1 cellular context compared by ENCODE assay signal in the genomic region with DNA sequence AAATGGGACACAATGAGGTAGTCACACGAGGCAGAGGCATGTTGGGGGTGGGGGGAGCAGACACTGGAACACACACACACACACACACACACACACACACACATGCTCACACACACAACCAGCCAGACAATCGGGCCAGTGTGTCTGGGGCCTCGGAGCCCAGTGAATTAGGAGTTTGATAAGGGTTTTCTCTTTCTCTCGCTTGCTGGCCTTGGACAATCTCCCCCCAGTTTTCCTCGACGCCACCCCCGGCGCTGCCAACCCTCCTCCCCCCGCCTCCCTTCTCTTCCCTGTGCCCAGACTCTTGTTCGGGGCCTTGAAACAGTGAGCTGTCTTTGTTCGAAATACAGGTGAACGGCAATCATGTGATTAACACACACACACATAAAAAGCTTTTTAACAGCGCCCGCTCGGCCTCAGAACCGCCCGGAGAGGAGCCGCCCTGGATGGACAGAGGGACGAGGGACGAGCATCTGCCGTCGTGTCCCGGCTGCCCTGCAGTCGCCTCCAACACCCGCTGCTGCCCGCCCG.
TF ChIP-seq lines count a peak whose summit lies in the region.

No MANE protein-coding gene starts in this region.

TF ChIP-seq in IMR-90, 13 proteins besides CTCF, POLR2A, EP300 and RAD21:
- TF ChIP-seq, protein P1, sequence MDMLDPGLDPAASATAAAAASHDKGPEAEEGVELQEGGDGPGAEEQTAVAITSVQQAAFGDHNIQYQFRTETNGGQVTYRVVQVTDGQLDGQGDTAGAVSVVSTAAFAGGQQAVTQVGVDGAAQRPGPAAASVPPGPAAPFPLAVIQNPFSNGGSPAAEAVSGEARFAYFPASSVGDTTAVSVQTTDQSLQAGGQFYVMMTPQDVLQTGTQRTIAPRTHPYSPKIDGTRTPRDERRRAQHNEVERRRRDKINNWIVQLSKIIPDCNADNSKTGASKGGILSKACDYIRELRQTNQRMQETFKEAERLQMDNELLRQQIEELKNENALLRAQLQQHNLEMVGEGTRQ (IDR thresholded peaks at IDR 0.05; ENCODE audit: low read depth, low read length), result no peak
- TF ChIP-seq SMC3 (IDR thresholded peaks at IDR 0.05; ENCODE audit: low read depth, low read length) (no peak), RFX5 (IDR thresholded peaks at IDR 0.05; ENCODE audit: low read depth, low read length) (no peak), MXI1 (IDR thresholded peaks at IDR 0.05; ENCODE audit: borderline replicate concordance, low read depth, low read length) (no peak)
